Comparison of ENCODE assay signal across 1 cellular context in genomic region chr6:137724018-137724403, GRCh38.
TF ChIP-seq lines count a peak whose summit lies in the region.

No MANE protein-coding gene starts in this region.

TF ChIP-seq in HepG2, 621 proteins besides CTCF, POLR2A, EP300 and RAD21 (continued from another document and continues in another):
- TF ChIP-seq UBTF (CRISPR knock-in tag; IDR thresholded peaks at IDR 0.05) (0 out of 2 replicates have a peak, but pooled peaks have one; percentile 12), ZNF563 (CRISPR knock-in tag; IDR thresholded peaks at IDR 0.05) (peak; percentile 63; the same call in 1 of the 2 replicates), CCAR2 (optimal IDR thresholded peaks at IDR 0.05; ENCODE audit: low read depth, low read length) (no peak), ZNF775 (CRISPR knock-in tag; IDR thresholded peaks at IDR 0.05; ENCODE audit: borderline replicate concordance) (no peak), PATZ1 (CRISPR knock-in tag; IDR thresholded peaks at IDR 0.05) (peak; percentile 52), FOSL2 (CRISPR knock-in tag; IDR thresholded peaks at IDR 0.05) (peak; percentile 98), ZBTB37 (CRISPR knock-in tag; IDR thresholded peaks at IDR 0.05) (peak; percentile 69), PRDM4 (CRISPR knock-in tag; IDR thresholded peaks at IDR 0.05; ENCODE audit: borderline replicate concordance) (no peak), MXD4 (CRISPR knock-in tag; IDR thresholded peaks at IDR 0.05) (peak; percentile 71), NFKB2 (CRISPR knock-in tag; IDR thresholded peaks at IDR 0.05; ENCODE audit: borderline replicate concordance) (peak; percentile 70; the same call in 1 of the 2 replicates), NR0B2 (CRISPR knock-in tag; IDR thresholded peaks at IDR 0.05) (peak; percentile 65; the same call in 1 of the 2 replicates), ZNF350 (CRISPR knock-in tag; IDR thresholded peaks at IDR 0.05; ENCODE audit: borderline replicate concordance, low read depth) (0 out of 2 replicates have a peak, but pooled peaks have one; percentile 40), ARID2 (CRISPR knock-in tag; IDR thresholded peaks at IDR 0.05; ENCODE audit: borderline replicate concordance) (no peak), ZNF432 (CRISPR knock-in tag; IDR thresholded peaks at IDR 0.05; ENCODE audit: borderline replicate concordance) (no peak), YEATS4 (CRISPR knock-in tag; IDR thresholded peaks at IDR 0.05; ENCODE audit: borderline replicate concordance) (no peak), BRD4 (CRISPR knock-in tag; IDR thresholded peaks at IDR 0.05) (peak; percentile 90; the same call in 1 of the 2 replicates), ZNF574 (CRISPR knock-in tag; IDR thresholded peaks at IDR 0.05) (peak; percentile 67; the same call in 1 of the 2 replicates), HDAC2 (CRISPR knock-in tag; IDR thresholded peaks at IDR 0.05) (peak; percentile 66; the same call in 1 of the 2 replicates), MLX (CRISPR knock-in tag; IDR thresholded peaks at IDR 0.05) (peak; percentile 45; the same call in 1 of the 2 replicates), SRSF9 (IDR thresholded peaks at IDR 0.05; ENCODE audit: borderline replicate concordance, insufficient read depth, low read depth, low read length, poor library complexity, severe bottlenecking) (no peak), ZNF382 (CRISPR knock-in tag; IDR thresholded peaks at IDR 0.05; ENCODE audit: borderline replicate concordance) (no peak), ZSCAN30 (CRISPR knock-in tag; IDR thresholded peaks at IDR 0.05) (no peak), BHLHE40 (IDR thresholded peaks at IDR 0.05; ENCODE audit: low read length) (peak; percentile 94), ZNF746 (CRISPR knock-in tag; IDR thresholded peaks at IDR 0.05) (no peak), ZHX1 (CRISPR knock-in tag; IDR thresholded peaks at IDR 0.05; ENCODE audit: low read depth) (no peak), ARHGAP35 (CRISPR knock-in tag; IDR thresholded peaks at IDR 0.05; ENCODE audit: borderline replicate concordance) (0 out of 2 replicates have a peak, but pooled peaks have one; percentile 51), BRCA1 (CRISPR knock-in tag; IDR thresholded peaks at IDR 0.05) (peak; percentile 85; the same call in 1 of the 2 replicates), TBP (CRISPR knock-in tag; IDR thresholded peaks at IDR 0.05) (no peak), MED1 (CRISPR knock-in tag; IDR thresholded peaks at IDR 0.05) (peak; percentile 95), ZNF180 (CRISPR knock-in tag; IDR thresholded peaks at IDR 0.05; ENCODE audit: borderline replicate concordance, low read depth) (peak; percentile 75; the same call in 1 of the 2 replicates), ZBTB1 (CRISPR knock-in tag; IDR thresholded peaks at IDR 0.05; ENCODE audit: borderline replicate concordance) (peak; percentile 26; the same call in 1 of the 2 replicates), ZNF513 (CRISPR knock-in tag; conservative IDR thresholded peaks at IDR 0.05) (no peak), ZNF124 (CRISPR knock-in tag; IDR thresholded peaks at IDR 0.05) (0 out of 2 replicates have a peak, but pooled peaks have one; percentile 28), ZXDC (CRISPR knock-in tag; IDR thresholded peaks at IDR 0.05) (no peak)
